Comparison of ENCODE assay signal across 8 cellular contexts in genomic region chr2:99489758-99490087, GRCh38. TPM values are rescaled to one million over a fixed set of nuclear protein-coding genes. Genes with fewer than 3 reads are reported as not detected.
DNase-seq lines count a peak whose midpoint lies in the region; ATAC-seq, FAIRE-seq and TF ChIP-seq lines count a peak whose summit lies in the region.

TSS of gene REV1 (minus strand) at chr2:99490017. CDS start at chr2:99464975, 25,042 bp downstream.

- H3K36me3 ChIP-seq in bronchial epithelial cell (ENCODE audit: control insufficient read depth, insufficient read depth, low read length): no peaks in the 10 kb centered on the region
- no peaks in the 10 kb centered on the region for H3K36me3 ChIP-seq in right lobe of liver
- H3K36me3 ChIP-seq in thyroid gland: no peaks in the 10 kb centered on the region

- H3K27me3 ChIP-seq in bronchial epithelial cell (ENCODE audit: control insufficient read depth, insufficient read depth, low read length) (no peaks in the 10 kb centered on the region), right lobe of liver (no peaks in the 10 kb centered on the region), thyroid gland (no peaks in the 10 kb centered on the region)

- H3K9me3 ChIP-seq in right lobe of liver (no peaks in the 10 kb centered on the region), thyroid gland (no peaks in the 10 kb centered on the region)

- DNase-seq in AG09309 (ENCODE audit: low read depth) (no peak), HT1080 (ENCODE audit: low read depth) (no peak), bronchial epithelial cell (ENCODE audit: low read depth) (no peak), right lobe of liver (no peak), thyroid gland (no peak), NCI-H2227 treated with DMSO at 0.1 percent for 48 hours (lab: John Stamatoyannopoulos, UW) (no peak), NCI-H1092 treated with DMSO at 0.1 percent for 48 hours (lab: John Stamatoyannopoulos, UW) (no peak), GDM1 (lab: John Stamatoyannopoulos, UW) (no peak)

- H3K4me3 ChIP-seq in AG09309 (ENCODE audit: control insufficient read depth, low read depth, low read length) (peak within 1 kb of the TSS; percentile 57), bronchial epithelial cell (ENCODE audit: low read depth, low read length) (peak within 1 kb of the TSS; percentile 88), right lobe of liver (peak within 1 kb of the TSS; percentile 65 to 82 (median 77)), thyroid gland (replicated peaks in 1 of 3) (peak within 1 kb of the TSS; percentile 61 to 80 (median 75))

- H3K27ac ChIP-seq in right lobe of liver (peak within 1 kb of the TSS; percentile 92 to 98 (median 94)), thyroid gland (peak within 1 kb of the TSS; percentile 80 to 89 (median 89))

- TF ChIP-seq POLR2A in right lobe of liver (IDR thresholded peaks at IDR 0.05) (no peak), thyroid gland (IDR thresholded peaks at IDR 0.05) (peak; percentile 72 to 75)

- no CpG with 5 or more reads among the region's 51 CpGs for WGBS in right lobe of liver (ENCODE audit: insufficient coverage, low coverage, low lambda C conversion rate, missing lambda C conversion rate)
- WGBS in thyroid gland, 2 donors: no CpG with 5 or more reads among the region's 51 CpGs

- H3K4me1 ChIP-seq in right lobe of liver (peaks cover 0 to 16% (median 8%) of the 10 kb centered on the region in 4 donors), thyroid gland (peaks cover 15 to 22% of the 10 kb centered on the region in 2 donors)

- intact Hi-C loops in right lobe of liver (cut with DNase I) (loop anchor here in 1 of 2 donors (10.0 kb wide), 1 partner anchor 165 kb away; no protein-coding TSS in a partner anchor), thyroid gland (cut with DNase I) (loop anchor here (5.0 to 10.0 kb wide), 3 partner anchors 65 to 347 kb away; partner anchors contain the start of genes C2orf15, EIF5B and TXNDC9)

- ATAC-seq in right lobe of liver: no peak

- TF ChIP-seq CTCF in AG09309 (IDR thresholded peaks at IDR 0.05; ENCODE audit: control insufficient read depth, insufficient read depth, low read depth, low read length, missing control alignments) (no peak), bronchial epithelial cell (IDR thresholded peaks at IDR 0.05; ENCODE audit: insufficient read depth, low read length, severe bottlenecking) (no peak), right lobe of liver (IDR thresholded peaks at IDR 0.05) (no peak), thyroid gland (IDR thresholded peaks at IDR 0.05) (no peak)

- FAIRE-seq in bronchial epithelial cell (lab: Jason Lieb, UNC): no peak

RNA-seq across cellular contexts. Expression of gene REV1, which starts in this region (rescaled TPM):
- 15.9 and 18.5 TPM in 2 replicates for total RNA-seq in HT1080 (2014; rRNA removed; shearing (Covaris generic))
- polyA plus RNA-seq in HT1080 (2015; cell fraction: cytosol; rRNA removed): 11.7 and 12.9 TPM in 2 replicates
- 58.9 and 62.0 TPM in 2 replicates for polyA plus RNA-seq in HT1080 (2015; cell fraction: nucleus; rRNA removed)
- 38.2 and 44.8 TPM in 2 replicates for total RNA-seq in bronchial epithelial cell
- 10 to 100 TPM; 12.6 to 21.6 (median 13.6) TPM for total RNA-seq in right lobe of liver
- 10 to 100 TPM; 54.7 to 84.4 (median 68.8) TPM for total RNA-seq in thyroid gland
